Comparison of ENCODE assay signal across 11 cellular contexts in the genomic region with DNA sequence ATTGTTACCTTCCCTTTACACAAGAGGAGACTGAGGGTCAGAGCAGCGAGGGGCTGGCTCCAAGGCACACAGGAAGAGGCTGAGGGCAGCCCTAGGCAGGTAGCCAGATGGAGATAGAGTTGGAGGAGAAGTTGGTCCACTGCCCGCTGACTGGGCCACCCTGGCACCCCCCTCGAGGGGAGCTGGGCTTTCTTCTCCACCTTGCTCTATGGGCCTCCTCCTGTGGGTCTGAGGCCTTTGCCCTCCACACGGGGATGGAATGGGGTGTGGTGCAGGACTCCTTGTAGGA.
A peak's percentile ranks its signal among the peaks of the same experiment; 100 is the strongest.
DNase-seq lines count a peak whose midpoint lies in the region; TF ChIP-seq lines count a peak whose summit lies in the region.
"Had no signal": no experiment of that assay in that cellular context is flagged by ENCODE, and none has a peak within 500 bp of the region (broad histone marks: within the 10 kb centered on the region; RNA-seq: fewer than 3 reads in every experiment).

No MANE protein-coding gene starts in this region.

- H3K4me1 Mint-ChIP-seq in H9, result peaks cover 22 to 26% of the 10 kb centered on the region in 2 experiments
- H3K4me1 Mint-ChIP-seq in immature natural killer cell, result peaks cover 14 to 16% of the 10 kb centered on the region in 2 donors
- peaks cover 6% of the 10 kb centered on the region for H3K4me1 Mint-ChIP-seq in MCF 10A (ENCODE audit: insufficient read depth, unreplicated experiment)

- H3K27me3 Mint-ChIP-seq in H9 (ENCODE audit: low read depth) (peaks cover 46% of the 10 kb centered on the region), immature natural killer cell (ENCODE audit: low read depth in 3 of 3) (peaks cover 2 to 10% (median 4%) of the 10 kb centered on the region in 3 donors), MCF 10A (ENCODE audit: insufficient read depth, unreplicated experiment) (no peaks in the 10 kb centered on the region)

- peak overlapping the region; percentile 89 for H3K4me2 ChIP-seq in H9 (ENCODE audit: insufficient read depth, insufficient read length, low read length)
- no peak overlapping the region for H3K4me2 ChIP-seq in SK-N-SH

- H3K27ac ChIP-seq in H9 (ENCODE audit: insufficient read length, low read depth, low read length) (no peak overlapping the region), SK-N-SH (ENCODE audit: low read depth in 2 of 2, low read length in 1 of 2) (no peak overlapping the region), spleen (peak overlapping the region in 6 of 8 donors; percentile 47 to 66 (median 56))

- CTCF ChIA-PET in SK-N-SH (lab: Yijun Ruan, JAX) (interaction anchor here (0.7 to 5.0 kb wide), 6 partner anchors 93 to 193 kb away, joined by 3 to 24 read pairs (median 3); partner anchors contain the start of gene FOXD2), MCF 10A (lab: Yijun Ruan, JAX) (interaction anchor here (0.6 to 2.6 kb wide), 5 partner anchors 9 to 176 kb away, joined by 3 to 7 read pairs (median 3); no protein-coding TSS in a partner anchor)

- WGBS in H9 (ENCODE audit: extremely low coverage, insufficient read length, low lambda C conversion rate), result no CpG with 5 or more reads among the region's 4 CpGs
- WGBS in SK-N-SH (ENCODE audit: low lambda C conversion rate), result no CpG with 5 or more reads among the region's 4 CpGs
- 11 to 63% (median 54%) methylated on average over 1 to 4 of the region's 4 CpGs for WGBS in spleen, 5 donors

- H3K27ac Mint-ChIP-seq in H9 (no peak overlapping the region), immature natural killer cell (no peak overlapping the region), MCF 10A (ENCODE audit: low read depth, unreplicated experiment) (no peak overlapping the region)
- H3K27ac Mint-ChIP-seq: activated naive CD4-positive, alpha-beta T cell treated with anti-CD3 and anti-CD28 coated beads, Interleukin-2, amount 50 U/mL, for 72 hours had no signal

- H3K9me2 ChIP-seq in SK-N-SH, result no peaks in the 10 kb centered on the region

- peak overlapping the region; percentile 52 for H3K14ac ChIP-seq in H9 (ENCODE audit: insufficient read depth, low read length)

- no peak overlapping the region for H2BK20ac ChIP-seq in H9 (ENCODE audit: low read depth, low read length, poor library complexity, severe bottlenecking)

- H2BK120ac ChIP-seq in H9 (ENCODE audit: low read depth, low read length, poor library complexity, severe bottlenecking), result no peak overlapping the region

- H3K9me3 Mint-ChIP-seq in H9 (peaks cover 7% of the 10 kb centered on the region in 2 experiments; a peak in 3 of 5 replicates), immature natural killer cell (peaks cover 0 to 9% (median 6%) of the 10 kb centered on the region in 6 donors), MCF 10A (ENCODE audit: unreplicated experiment) (no peaks in the 10 kb centered on the region)

- no peak overlapping the region for H2BK12ac ChIP-seq in H9 (ENCODE audit: insufficient read length, low read depth, low read length)

- peak overlapping the region in 1 of 2 experiments; percentile 19; a peak in 1 of 4 replicates for H3K4me3 ChIP-seq in SK-N-SH (ENCODE audit: low read depth in 2 of 2, low read length in 1 of 2)
- no peak overlapping the region for H3K4me3 ChIP-seq in spleen

- TF ChIP-seq CTCF in H9 (conservative IDR thresholded peaks at IDR 0.05) (no peak), SK-N-SH (IDR thresholded peaks at IDR 0.05) (no peak), spleen (IDR thresholded peaks at IDR 0.05 in 8 of 11, conservative IDR thresholded peaks at IDR 0.05 in 3 of 11) (no peak), MCF 10A (IDR thresholded peaks at IDR 0.05; ENCODE audit: unreplicated experiment) (no peak)

- intact Hi-C loops in spleen (cut with DNase I; ENCODE audit: low total_unique reads) (no loop called here), MCF 10A (cut with micrococcal nuclease) (no loop called here)

- H3K4me1 ChIP-seq in H9 (ENCODE audit: insufficient read depth, low read length), result 0 out of 2 replicates have a peak, but pooled peaks cover 2% of the 10 kb centered on the region
- peaks cover 5 to 14% of the 10 kb centered on the region in 2 experiments; a peak in 2 of 4 replicates for H3K4me1 ChIP-seq in SK-N-SH (ENCODE audit: control insufficient read depth in 1 of 2, insufficient read depth in 2 of 2, low read depth in 1 of 2, low read length in 1 of 2)
- H3K4me1 ChIP-seq in spleen, result peaks cover 0 to 19% (median 5%) of the 10 kb centered on the region in 6 donors

- H3T11ph ChIP-seq in H9 (ENCODE audit: low read length), result no peak overlapping the region

- H3K4ac ChIP-seq in H9 (ENCODE audit: low read depth, low read length), result no peak overlapping the region

- no peak overlapping the region for H2BK5ac ChIP-seq in H9 (ENCODE audit: insufficient read length, low read length)

- H2BK15ac ChIP-seq in H9 (ENCODE audit: low read depth, low read length), result no peak overlapping the region

- H3F3A ChIP-seq in SK-N-SH (replicated peaks; ENCODE audit: insufficient read depth), result no peaks in the 10 kb centered on the region

- H4K8ac ChIP-seq in H9 (replicated peaks; ENCODE audit: insufficient read length, low read depth, low read length), result no peak overlapping the region

- TF ChIP-seq POLR2A in spleen (IDR thresholded peaks at IDR 0.05), result no peak

- H3K79me1 ChIP-seq in H9 (ENCODE audit: insufficient read depth, low read depth, low read length, poor library complexity, severe bottlenecking), result no peaks in the 10 kb centered on the region

- H3K56ac ChIP-seq in H9 (ENCODE audit: insufficient read length, low read depth, low read length), result no peak overlapping the region

- H3K23me2 ChIP-seq in H9 (ENCODE audit: insufficient read length, low read depth, low read length, poor library complexity, severe bottlenecking), result peaks cover 7% of the 10 kb centered on the region

- H3K9ac ChIP-seq in H9 (ENCODE audit: extremely low read depth, insufficient read length, low read length) (no peak overlapping the region), SK-N-SH (no peak overlapping the region)

- H2AK5ac ChIP-seq in H9 (ENCODE audit: insufficient read length, low read length), result no peak overlapping the region

- no peak overlapping the region for H2AFZ ChIP-seq in H9 (ENCODE audit: low read length)
- no peak overlapping the region for H2AFZ ChIP-seq in SK-N-SH (ENCODE audit: low read depth)

- H3K18ac ChIP-seq in H9 (ENCODE audit: insufficient read length, low read depth, low read length), result peak overlapping the region; percentile 15

- TF ChIP-seq EP300 in SK-N-SH (IDR thresholded peaks at IDR 0.05; ENCODE audit: borderline replicate concordance in 1 of 2, low read depth in 1 of 2, low read length in 1 of 2), result no peak

- H3K27me3 ChIP-seq in H9 (ENCODE audit: insufficient read depth, low read length), result no peaks in the 10 kb centered on the region; the same call in 1 of the 2 replicates
- peaks cover 11% of the 10 kb centered on the region; the same call in 1 of the 2 replicates for H3K27me3 ChIP-seq in SK-N-SH (ENCODE audit: insufficient read depth)
- peaks cover 0 to 68% (median 4%) of the 10 kb centered on the region in 7 donors for H3K27me3 ChIP-seq in spleen (replicated peaks in 1 of 7)

- H3K23ac ChIP-seq in H9 (ENCODE audit: insufficient read length, low read depth, low read length), result no peak overlapping the region

- H4K91ac ChIP-seq in H9 (ENCODE audit: insufficient read length, low read depth, low read length), result no peak overlapping the region

- no peaks in the 10 kb centered on the region; a peak in 1 of 7 replicates for H3K36me3 Mint-ChIP-seq in H9 (ENCODE audit: insufficient read depth in 1 of 3, low read depth in 3 of 3)
- H3K36me3 Mint-ChIP-seq in immature natural killer cell, result peaks cover 0 to 6% (median 0%) of the 10 kb centered on the region in 3 donors
- no peaks in the 10 kb centered on the region for H3K36me3 Mint-ChIP-seq in MCF 10A (ENCODE audit: insufficient read depth, unreplicated experiment)

- no peaks in the 10 kb centered on the region for H3K79me2 ChIP-seq in H9 (ENCODE audit: insufficient read depth, low read length)
- no peaks in the 10 kb centered on the region for H3K79me2 ChIP-seq in SK-N-SH (ENCODE audit: insufficient read depth)

- no TSS peak for BruUV-seq in MCF 10A (replicated peaks; lab: Mats Ljungman, UMichigan)

- H4K5ac ChIP-seq in H9 (ENCODE audit: insufficient read length, low read depth, low read length), result no peak overlapping the region

- H3K36me3 ChIP-seq in SK-N-SH (replicated peaks in 1 of 2; ENCODE audit: control insufficient read depth in 1 of 2, insufficient read depth in 2 of 2, low read length in 1 of 2) (no peaks in the 10 kb centered on the region), spleen (no peaks in the 10 kb centered on the region)

- H4K20me1 ChIP-seq in H9 (ENCODE audit: control insufficient read depth, insufficient read depth, insufficient read length) (no peaks in the 10 kb centered on the region), SK-N-SH (ENCODE audit: insufficient read depth) (no peaks in the 10 kb centered on the region)

- POLR2A ChIA-PET in SK-N-SH (lab: Yijun Ruan, JAX) (no interaction called here), MCF 10A (lab: Yijun Ruan, JAX) (no interaction called here)

- H3K9me3 ChIP-seq in H9 (ENCODE audit: control insufficient read depth, low read depth, low read length), result no peaks in the 10 kb centered on the region
- peaks cover 9% of the 10 kb centered on the region; the same call in 1 of the 2 replicates for H3K9me3 ChIP-seq in SK-N-SH
- H3K9me3 ChIP-seq in spleen, result peaks cover 0 to 14% (median 9%) of the 10 kb centered on the region in 8 donors

- DNase-seq in H9 (no peak), SK-N-SH (peak; percentile 23), immature natural killer cell (no peak), spleen (no peak), NCI-H2081 (lab: John Stamatoyannopoulos, UW) (no peak), germinal center (ENCODE audit: low spot score) (no peak), MCF 10A (ENCODE audit: unreplicated experiment) (no peak)
- DNase-seq: cerebellar nuclear complex; stimulated activated CD4-positive, alpha-beta T cell treated with anti-CD3 and anti-CD28 coated beads, Interleukin-4, amount 100 ng/mL, for 4 hours; stimulated activated naive CD4-positive, alpha-beta T cell had no signal

- no peak for TF ChIP-seq RAD21 in SK-N-SH (IDR thresholded peaks at IDR 0.05; ENCODE audit: low read length)

- H3K4me3 Mint-ChIP-seq in H9, result peak overlapping the region; percentile 53 to 76; a peak in 4 of 5 replicates
- H3K4me3 Mint-ChIP-seq in immature natural killer cell, result peak overlapping the region in 3 of 5 donors; percentile 46 to 57 (median 50)
- H3K4me3 Mint-ChIP-seq in MCF 10A (ENCODE audit: unreplicated experiment), result no peak overlapping the region

TF ChIP-seq in SK-N-SH, 30 proteins besides CTCF, POLR2A, EP300 and RAD21 (continues in another document):
- TF ChIP-seq PBX3 (IDR thresholded peaks at IDR 0.05) (no peak), RFX5 (IDR thresholded peaks at IDR 0.05; ENCODE audit: low read length) (no peak)

Comparison
In these comparisons a context has a peak if more than half of its experiments do, and no peak if none do; other contexts are left out.
1. H3K27ac ChIP-seq: peak in spleen (6 of 8); none in H9 (single experiment) and SK-N-SH (0 of 2).